10 cellular contexts compared by ENCODE assay signal in genomic region chr3:156664285-156665178, GRCh38. TPM values are rescaled to one million over a fixed set of nuclear protein-coding genes. Genes with fewer than 3 reads are reported as not detected.
DNase-seq lines count a peak whose midpoint lies in the region; ATAC-seq, FAIRE-seq and TF ChIP-seq lines count a peak whose summit lies in the region.
"Had no signal": no experiment of that assay in that cellular context is flagged by ENCODE, and none has a peak within 500 bp of the region (broad histone marks: within the 10 kb centered on the region; RNA-seq: fewer than 3 reads in every experiment).

No MANE protein-coding gene starts in this region.

- no peak overlapping the region for H3K27ac ChIP-seq in DOHH2 (ENCODE audit: low read depth, low read length)
- no peak overlapping the region for H3K27ac ChIP-seq in astrocyte (ENCODE audit: low read depth, low read length)

- H3K27me3 Mint-ChIP-seq in astrocyte (ENCODE audit: low read depth, unreplicated experiment), result no peaks in the 10 kb centered on the region

- H4K20me1 ChIP-seq in DOHH2 (ENCODE audit: control insufficient read depth, insufficient read depth, low read depth, low read length) (no peaks in the 10 kb centered on the region), astrocyte (ENCODE audit: insufficient read depth, low read length) (no peaks in the 10 kb centered on the region)

- peak overlapping the region; percentile 30 for H3K4me2 ChIP-seq in DOHH2 (ENCODE audit: low read length)
- no peak overlapping the region for H3K4me2 ChIP-seq in astrocyte (ENCODE audit: low read length)

- no peak overlapping the region for H3K9ac ChIP-seq in astrocyte (ENCODE audit: low read length)

- no peak overlapping the region for H2AFZ ChIP-seq in astrocyte (ENCODE audit: low read depth, low read length)

- peak; percentile 29 for FAIRE-seq in astrocyte (lab: Jason Lieb, UNC)
- FAIRE-seq: islet of Langerhans had no signal

- no peaks in the 10 kb centered on the region; the same call in 1 of the 2 replicates for H3F3A ChIP-seq in DOHH2 (ENCODE audit: control insufficient read depth, insufficient read depth)

- no peaks in the 10 kb centered on the region for H3K9me3 Mint-ChIP-seq in astrocyte (ENCODE audit: unreplicated experiment)

- no peaks in the 10 kb centered on the region for H3K36me3 Mint-ChIP-seq in astrocyte (ENCODE audit: low read depth, unreplicated experiment)

- TF ChIP-seq CTCF in DOHH2 (IDR thresholded peaks at IDR 0.05; ENCODE audit: low read depth, low read length, poor library complexity, severe bottlenecking) (no peak), astrocyte (IDR thresholded peaks at IDR 0.05; ENCODE audit: insufficient read depth, low read depth, low read length) (no peak)

- no peaks in the 10 kb centered on the region for H3K27me3 ChIP-seq in DOHH2 (ENCODE audit: control insufficient read depth, low read length)
- no peaks in the 10 kb centered on the region for H3K27me3 ChIP-seq in astrocyte (ENCODE audit: insufficient read depth, low read length)

- DNase-seq in astrocyte (ENCODE audit: low read depth) (no peak), glomerular visceral epithelial cell (ENCODE audit: extremely low spot score) (no peak), kidney glomerular epithelial cell (lab: John Stamatoyannopoulos, UW) (no peak), H4 (ENCODE audit: low spot score) (no peak), putamen (ENCODE audit: low spot score) (no peak)
- DNase-seq: NK-92 treated with Interleukin-12 subunit alpha and Interleukin-12 subunit beta, amount 100 ng/mL, for 24 hours had no signal

- ATAC-seq in GM19438 (IDR thresholded peaks at IDR 0.05; ENCODE audit: low read depth, unreplicated experiment) (peak; percentile 79), HG03139 (IDR thresholded peaks at IDR 0.05; ENCODE audit: unreplicated experiment) (peak; percentile 66)

- H3K79me2 ChIP-seq in DOHH2 (ENCODE audit: control insufficient read depth, low read length) (no peaks in the 10 kb centered on the region), astrocyte (ENCODE audit: insufficient read depth, low read length) (no peaks in the 10 kb centered on the region)

- peaks cover 11% of the 10 kb centered on the region for H3K4me1 Mint-ChIP-seq in astrocyte (ENCODE audit: low read depth, unreplicated experiment)

- H3K4me1 ChIP-seq in DOHH2 (ENCODE audit: control insufficient read depth, low read length), result peaks cover 33% of the 10 kb centered on the region
- peaks cover 3% of the 10 kb centered on the region for H3K4me1 ChIP-seq in astrocyte (ENCODE audit: insufficient read depth, low read length)

- no peaks in the 10 kb centered on the region for H3K9me2 ChIP-seq in DOHH2 (replicated peaks; ENCODE audit: control insufficient read depth, low read length)

- no peak overlapping the region for H3K27ac Mint-ChIP-seq in astrocyte (ENCODE audit: unreplicated experiment)

- 0 out of 2 replicates have a peak overlapping the region, but pooled peaks have one; percentile 0 for H3K4me3 ChIP-seq in DOHH2 (ENCODE audit: low read length)
- no peak overlapping the region for H3K4me3 ChIP-seq in astrocyte (ENCODE audit: insufficient read depth, low read depth, low read length)

- H3K36me3 ChIP-seq in DOHH2 (ENCODE audit: control insufficient read depth, low read length) (no peaks in the 10 kb centered on the region), astrocyte (ENCODE audit: insufficient read depth, low read length) (no peaks in the 10 kb centered on the region)

- no peak overlapping the region for H3K4me3 Mint-ChIP-seq in astrocyte (ENCODE audit: unreplicated experiment)

- H3K9me3 ChIP-seq in DOHH2 (ENCODE audit: control insufficient read depth, insufficient read depth, low read length), result no peaks in the 10 kb centered on the region
- no peaks in the 10 kb centered on the region for H3K9me3 ChIP-seq in astrocyte (ENCODE audit: insufficient read depth, low read depth, low read length)

RNA-seq across cellular contexts. Expression of gene TIPARP, which starts 9.9 kb away (rescaled TPM):
- 55.5 and 74.2 TPM in 2 replicates for total RNA-seq in astrocyte
- 43.2 and 45.4 TPM in 2 replicates for total RNA-seq in H4 (2014; rRNA removed; shearing (Covaris generic))
